Comparison of ENCODE assay signal across 8 cellular contexts in genomic region chr4:109729563-109730293, GRCh38. TPM values are rescaled to one million over a fixed set of nuclear protein-coding genes. Genes with fewer than 3 reads are reported as not detected.
A peak's percentile ranks its signal among the peaks of the same experiment; 100 is the strongest.
DNase-seq lines count a peak whose midpoint lies in the region; ATAC-seq, FAIRE-seq and TF ChIP-seq lines count a peak whose summit lies in the region.

TSS of gene PLA2G12A (minus strand) at chr4:109730070. CDS start at chr4:109729809, 261 bp downstream.

- intact Hi-C loops in activated CD8-positive, alpha-beta T cell treated with anti-CD3 and anti-CD28 coated beads for 36 hours (cut with micrococcal nuclease), result no loop called here

- H3K27me3 Mint-ChIP-seq in activated CD8-positive, alpha-beta T cell treated with anti-CD3 and anti-CD28 coated beads for 36 hours, result no peaks in the 10 kb centered on the region

- no peaks in the 10 kb centered on the region for H3K9me3 Mint-ChIP-seq in activated CD8-positive, alpha-beta T cell treated with anti-CD3 and anti-CD28 coated beads for 36 hours

- H3K9ac ChIP-seq in BLaER1 treated with 17β-estradiol and CSF1 and Interleukin-3, amounts not matched to agents 10 nM and 100 nM, result peak within 1 kb of the TSS; percentile 71 to 85 (median 82)

- H3K27ac Mint-ChIP-seq in activated CD8-positive, alpha-beta T cell treated with anti-CD3 and anti-CD28 coated beads for 36 hours, result peak within 1 kb of the TSS; percentile 84

- CTCF ChIA-PET in activated CD8-positive, alpha-beta T cell treated with anti-CD3 and anti-CD28 coated beads for 36 hours (lab: Charles Lee), result interaction anchor here (1.5 to 1.9 kb wide), 3 partner anchors 28 to 296 kb away, joined by 3 to 8 read pairs (median 6); partner anchors contain the start of gene SEC24B

- no peak for TF ChIP-seq CTCF in activated CD8-positive, alpha-beta T cell treated with anti-CD3 and anti-CD28 coated beads for 36 hours (IDR thresholded peaks at IDR 0.05)

- H3K4me1 Mint-ChIP-seq in activated CD8-positive, alpha-beta T cell treated with anti-CD3 and anti-CD28 coated beads for 36 hours (ENCODE audit: low read depth), result peaks cover 19% of the 10 kb centered on the region

- peaks cover 18% of the 10 kb centered on the region for H3K36me3 Mint-ChIP-seq in activated CD8-positive, alpha-beta T cell treated with anti-CD3 and anti-CD28 coated beads for 36 hours (ENCODE audit: low read depth)

- peak; percentile 69 for FAIRE-seq in GM19239 (lab: Jason Lieb, UNC)

- ATAC-seq in HG03439 (IDR thresholded peaks at IDR 0.05; ENCODE audit: unreplicated experiment), result peak; percentile 91
- ATAC-seq in activated CD8-positive, alpha-beta T cell treated with anti-CD3 and anti-CD28 coated beads for 36 hours, result peak; percentile 92

- no peaks in the 10 kb centered on the region for H3K27me3 ChIP-seq in BLaER1 treated with 17β-estradiol and CSF1 and Interleukin-3, amounts not matched to agents 10 nM and 100 nM

- peaks cover 10 to 26% (median 15%) of the 10 kb centered on the region in 10 experiments for H3K4me1 ChIP-seq in BLaER1 treated with 17β-estradiol and CSF1 and Interleukin-3, amounts not matched to agents 10 nM and 100 nM

- POLR2A ChIA-PET in activated CD8-positive, alpha-beta T cell treated with anti-CD3 and anti-CD28 coated beads for 36 hours (lab: Charles Lee), result interaction anchor here (0.7 to 1.4 kb wide), 4 partner anchors 10 to 70 kb away, joined by 3 to 6 read pairs (median 3); no protein-coding TSS in a partner anchor

- peak within 1 kb of the TSS; percentile 51 to 82 (median 72); a peak in 21 of 22 replicates for H3K27ac ChIP-seq in BLaER1 treated with 17β-estradiol and CSF1 and Interleukin-3, amounts not matched to agents 10 nM and 100 nM

- peak within 1 kb of the TSS; percentile 90 for H3K4me3 Mint-ChIP-seq in activated CD8-positive, alpha-beta T cell treated with anti-CD3 and anti-CD28 coated beads for 36 hours

- peak; percentile 85 for DNase-seq in GM19239 (ENCODE audit: insufficient read length, low spot score)
- DNase-seq in NCI-H526 treated with DMSO at 0.1 percent for 48 hours (lab: John Stamatoyannopoulos, UW), result peak; percentile 82
- peak; percentile 65 for DNase-seq in activated CD8-positive, alpha-beta T cell treated with anti-CD3 and anti-CD28 coated beads for 36 hours
- DNase-seq in effector CD4-positive, alpha-beta T cell, result peak; percentile 77
- DNase-seq in medulla oblongata (ENCODE audit: extremely low spot score), result peak; percentile 77
- peak; percentile 57 for DNase-seq in stimulated activated CD8-positive, alpha-beta memory T cell treated with anti-CD3 and anti-CD28 coated beads, Interleukin-12 subunit alpha, Interleukin-12 subunit beta, amount 100 ng/mL, for 1 hour (ENCODE audit: low read depth)

- H3K4me2 ChIP-seq in BLaER1 treated with 17β-estradiol and CSF1 and Interleukin-3, amounts not matched to agents 10 nM and 100 nM, result peak within 1 kb of the TSS; percentile 95 to 99 (median 97)

- peaks cover 0 to 4% (median 0%) of the 10 kb centered on the region in 11 experiments; a peak in 1 of 22 replicates for H3K36me3 ChIP-seq in BLaER1 treated with 17β-estradiol and CSF1 and Interleukin-3, amounts not matched to agents 10 nM and 100 nM

- peak within 1 kb of the TSS; percentile 80 to 96 (median 90) for H3K4me3 ChIP-seq in BLaER1 treated with 17β-estradiol and CSF1 and Interleukin-3, amounts not matched to agents 10 nM and 100 nM

- no peaks in the 10 kb centered on the region for H3K9me3 ChIP-seq in BLaER1 treated with 17β-estradiol and CSF1 and Interleukin-3, amounts not matched to agents 10 nM and 100 nM (replicated peaks in 1 of 11)

- H4K20me1 ChIP-seq in BLaER1 treated with 17β-estradiol and CSF1 and Interleukin-3, amounts not matched to agents 10 nM and 100 nM, result peaks cover 0 to 9% (median 0%) of the 10 kb centered on the region in 11 experiments; a peak in 2 of 22 replicates

RNA-seq across cellular contexts. Expression of gene PLA2G12A, which starts in this region (rescaled TPM):
- 10 to 100 TPM; 32.0 to 35.6 TPM for total RNA-seq in activated CD8-positive, alpha-beta T cell treated with anti-CD3 and anti-CD28 coated beads for 36 hours

Comparison
In these comparisons a context has a peak if more than half of its experiments do, and no peak if none do; other contexts are left out.
1. Peak in every context shown above with its lines: DNase-seq, ATAC-seq, H3K4me3 ChIP-seq and H3K27ac ChIP-seq.